Comparison of ENCODE assay signal across 23 cellular contexts in the genomic region with DNA sequence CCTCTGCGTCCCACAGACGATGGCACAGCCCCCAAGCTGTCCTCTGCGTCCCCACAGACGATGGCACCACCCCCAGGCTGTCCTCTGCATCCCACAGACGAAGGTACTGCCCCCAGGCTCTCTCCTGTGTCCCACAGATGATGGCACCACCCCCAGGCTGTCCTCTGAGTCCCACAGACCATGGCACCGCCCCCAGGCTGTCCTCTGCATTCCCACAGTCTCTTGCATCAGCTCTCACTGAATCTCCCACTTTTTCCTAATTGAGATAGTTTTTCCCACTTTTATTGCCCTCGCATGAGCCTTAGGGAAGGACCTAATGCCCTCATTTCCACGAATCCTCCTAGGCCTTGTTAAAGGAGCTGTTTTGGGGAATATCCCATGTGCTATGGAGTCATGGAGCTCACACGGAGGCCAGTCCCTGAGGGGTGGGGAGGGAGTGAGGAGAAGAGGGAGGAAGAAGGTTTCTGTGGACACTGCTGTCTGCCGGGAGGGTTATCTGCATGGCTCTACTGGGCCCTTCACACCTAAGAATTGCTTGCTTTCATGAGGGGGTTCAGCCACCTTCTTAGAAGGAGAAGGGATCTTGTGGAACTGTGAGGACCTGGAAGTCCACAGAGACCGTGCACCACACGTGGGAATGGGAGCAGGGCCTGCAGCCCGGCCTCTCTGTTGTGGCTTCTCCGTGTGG.
"Had no signal": no experiment of that assay in that cellular context is flagged by ENCODE, and none has a peak within 500 bp of the region (broad histone marks: within the 10 kb centered on the region; RNA-seq: fewer than 3 reads in every experiment).

No MANE protein-coding gene starts in this region.

- H3K4me3 Mint-ChIP-seq: activated naive CD4-positive, alpha-beta T cell treated with anti-CD3 and anti-CD28 coated beads, Interleukin-2, amount 50 U/mL, for 24 hours; activated T-cell treated with anti-CD3 and anti-CD28 coated beads, Interleukin-2, amount 50 U/mL, for 72 hours; naive B cell; T-helper 1 cell treated with Interleukin-12 subunit alpha and Interleukin-12 subunit beta and Interleukin-4 antibody, amounts not matched to agents 30 μg/mL and 1 μg/mL, for 36 hours had no signal

- H3K27me3 ChIP-seq: adrenal gland had no signal

- H3K36me3 ChIP-seq: adrenal gland, esophagus muscularis mucosa, gastroesophageal sphincter, heart left ventricle, transverse colon had no signal

- H3K4me1 ChIP-seq: adrenal gland, gastroesophageal sphincter, transverse colon had no signal

- DNase-seq: activated CD4-positive, alpha-beta T cell treated with anti-CD3 and anti-CD28 coated beads for 1 hour; activated CD8-positive, alpha-beta memory T cell treated with anti-CD3 and anti-CD28 coated beads for 24 hours; activated CD8-positive, alpha-beta memory T cell treated with anti-CD3 and anti-CD28 coated beads, Interleukin-2, amount 50 U/mL, for 48 hours; activated gamma-delta T cell; adrenal gland; cerebellar nuclear complex; effector CD4-positive, alpha-beta T cell; heart left ventricle; kidney; naive B cell; retina; stimulated activated CD4-positive, alpha-beta T cell treated with anti-CD3 and anti-CD28 coated beads, Interleukin-12 subunit alpha, Interleukin-12 subunit beta, amount 100 ng/mL, for 4 hours; stimulated activated CD4-positive, alpha-beta T cell treated with anti-CD3 and anti-CD28 coated beads, Interleukin-1b, Interleukin-23, amount 100 ng/mL, for 48 hours; transverse colon had no signal

- H3K4me3 ChIP-seq: adrenal gland, esophagus muscularis mucosa, gastroesophageal sphincter, heart left ventricle, transverse colon had no signal

- ATAC-seq: gastroesophageal sphincter; heart left ventricle; left lobe of liver; stimulated activated naive CD8-positive, alpha-beta T cell treated with anti-CD3 and anti-CD28 coated beads, Interleukin-15, Interleukin-2, amounts not matched to agents 100 U/mL and 50 U/mL, for 24 hours had no signal

- H3K36me3 Mint-ChIP-seq: activated naive CD4-positive, alpha-beta T cell treated with anti-CD3 and anti-CD28 coated beads, Interleukin-2, amount 50 U/mL, for 24 hours; naive B cell had no signal

- FAIRE-seq: bronchial epithelial cell, endothelial cell of umbilical vein, kidney had no signal

- H3K27ac ChIP-seq: adrenal gland, esophagus muscularis mucosa, gastroesophageal sphincter, heart left ventricle, transverse colon had no signal

- H3K27ac Mint-ChIP-seq: activated naive CD4-positive, alpha-beta T cell treated with anti-CD3 and anti-CD28 coated beads, Interleukin-2, amount 50 U/mL, for 24 hours; activated T-cell treated with anti-CD3 and anti-CD28 coated beads, Interleukin-2, amount 50 U/mL, for 72 hours; naive B cell; T-helper 1 cell treated with Interleukin-12 subunit alpha and Interleukin-12 subunit beta and Interleukin-4 antibody, amounts not matched to agents 30 μg/mL and 1 μg/mL, for 36 hours had no signal

- H3K9me3 ChIP-seq: adrenal gland, esophagus muscularis mucosa, gastroesophageal sphincter, heart left ventricle, transverse colon had no signal

- H3K9me3 Mint-ChIP-seq: activated naive CD4-positive, alpha-beta T cell treated with anti-CD3 and anti-CD28 coated beads, Interleukin-2, amount 50 U/mL, for 24 hours; activated T-cell treated with anti-CD3 and anti-CD28 coated beads, Interleukin-2, amount 50 U/mL, for 72 hours; T-helper 1 cell treated with Interleukin-12 subunit alpha and Interleukin-12 subunit beta and Interleukin-4 antibody, amounts not matched to agents 30 μg/mL and 1 μg/mL, for 36 hours had no signal
